Comparison of ENCODE assay signal across 1 cellular context in genomic region chr3:4983739-4984510, GRCh38.
TF ChIP-seq lines count a peak whose summit lies in the region.

No MANE protein-coding gene starts in this region.

TF ChIP-seq in HEK293, 187 proteins besides CTCF, POLR2A, EP300 and RAD21 (continued from another document):
- TF ChIP-seq ZNF398 (tag by site-specific recombination; IDR thresholded peaks at IDR 0.05) (peak; percentile 57), ZNF239 (tag by site-specific recombination; IDR thresholded peaks at IDR 0.05) (no peak), ZNF623 (tag by site-specific recombination; IDR thresholded peaks at IDR 0.05) (no peak), KLF9 (tag by site-specific recombination; IDR thresholded peaks at IDR 0.05; ENCODE audit: low read depth) (0 out of 2 replicates have a peak, but pooled peaks have one; percentile 29), ZIC2 (tag by site-specific recombination; IDR thresholded peaks at IDR 0.05) (no peak), ZNF341 (tag by site-specific recombination; IDR thresholded peaks at IDR 0.05; ENCODE audit: low read depth) (0 out of 2 replicates have a peak, but pooled peaks have one; percentile 17), OSR2 (tag by site-specific recombination; IDR thresholded peaks at IDR 0.05) (peak; percentile 24; the same call in 1 of the 2 replicates), ZNF114 (tag by site-specific recombination; IDR thresholded peaks at IDR 0.05) (no peak), KLF10 (tag by site-specific recombination; IDR thresholded peaks at IDR 0.05) (peak; percentile 60), ZNF585B (tag by site-specific recombination; IDR thresholded peaks at IDR 0.05) (no peak), ZNF777 (tag by site-specific recombination; IDR thresholded peaks at IDR 0.05; ENCODE audit: borderline replicate concordance) (no peak), ZNF112 (tag by site-specific recombination; IDR thresholded peaks at IDR 0.05) (no peak), ZNF37A (tag by site-specific recombination; IDR thresholded peaks at IDR 0.05) (no peak), ZNF426 (tag by site-specific recombination; IDR thresholded peaks at IDR 0.05) (no peak), SP7 (tag by site-specific recombination; IDR thresholded peaks at IDR 0.05) (peak; percentile 61; the same call in 1 of the 2 replicates), YY2 (tag by site-specific recombination; IDR thresholded peaks at IDR 0.05) (no peak), ZNF561 (tag by site-specific recombination; IDR thresholded peaks at IDR 0.05; ENCODE audit: borderline replicate concordance) (no peak), ZNF501 (tag by site-specific recombination; IDR thresholded peaks at IDR 0.05) (no peak), ZNF175 (tag by site-specific recombination; IDR thresholded peaks at IDR 0.05) (no peak), ZNF404 (tag by site-specific recombination; IDR thresholded peaks at IDR 0.05) (no peak), SETDB1 (IDR thresholded peaks at IDR 0.05; ENCODE audit: insufficient read length, low read length) (no peak), ATF2 (tag by site-specific recombination; IDR thresholded peaks at IDR 0.05; ENCODE audit: low read depth) (no peak), MZF1 (tag by site-specific recombination; IDR thresholded peaks at IDR 0.05; ENCODE audit: borderline replicate concordance) (no peak), ZBTB20 (tag by site-specific recombination; IDR thresholded peaks at IDR 0.05) (peak; percentile 35; the same call in 1 of the 2 replicates), ZNF146 (tag by site-specific recombination; IDR thresholded peaks at IDR 0.05) (no peak), YY1 (tag by site-specific recombination; IDR thresholded peaks at IDR 0.05) (no peak), SCRT2 (tag by site-specific recombination; IDR thresholded peaks at IDR 0.05) (0 out of 2 replicates have a peak, but pooled peaks have one; percentile 16), ZFP37 (tag by site-specific recombination; IDR thresholded peaks at IDR 0.05) (no peak), ZNF843 (tag by site-specific recombination; IDR thresholded peaks at IDR 0.05) (no peak), ZNF626 (tag by site-specific recombination; IDR thresholded peaks at IDR 0.05) (no peak), ZNF174 (tag by site-specific recombination; IDR thresholded peaks at IDR 0.05) (no peak), ZNF473 (tag by site-specific recombination; IDR thresholded peaks at IDR 0.05) (no peak), ZNF10 (tag by site-specific recombination; IDR thresholded peaks at IDR 0.05) (no peak), KLF8 (tag by site-specific recombination; IDR thresholded peaks at IDR 0.05) (peak; percentile 63), PATZ1 (tag by site-specific recombination; IDR thresholded peaks at IDR 0.05) (peak; percentile 73), TRIM28 (IDR thresholded peaks at IDR 0.05; ENCODE audit: borderline replicate concordance, low read length) (no peak), ZNF670 (tag by site-specific recombination; IDR thresholded peaks at IDR 0.05; ENCODE audit: low read depth) (no peak), ZNF121 (tag by site-specific recombination; IDR thresholded peaks at IDR 0.05) (no peak), SALL2 (tag by site-specific recombination; IDR thresholded peaks at IDR 0.05; ENCODE audit: borderline replicate concordance) (no peak), ZNF510 (tag by site-specific recombination; IDR thresholded peaks at IDR 0.05; ENCODE audit: insufficient replicate concordance) (no peak), ZNF211 (tag by site-specific recombination; IDR thresholded peaks at IDR 0.05; ENCODE audit: low read depth) (no peak), RBAK (tag by site-specific recombination; IDR thresholded peaks at IDR 0.05) (no peak), ZNF335 (tag by site-specific recombination; conservative IDR thresholded peaks at IDR 0.05) (0 out of 2 replicates have a peak, but pooled peaks have one; percentile 20), BCL11B (tag by site-specific recombination; IDR thresholded peaks at IDR 0.05; ENCODE audit: low read depth) (no peak), ZNF785 (tag by site-specific recombination; IDR thresholded peaks at IDR 0.05) (no peak), IKZF3 (tag by site-specific recombination; IDR thresholded peaks at IDR 0.05) (no peak), HOXA7 (CRISPR knock-in tag; IDR thresholded peaks at IDR 0.05; ENCODE audit: borderline replicate concordance) (no peak), TSHZ1 (tag by site-specific recombination; IDR thresholded peaks at IDR 0.05; ENCODE audit: borderline replicate concordance) (0 out of 2 replicates have a peak, but pooled peaks have one; percentile 12), ZNF302 (tag by site-specific recombination; IDR thresholded peaks at IDR 0.05; ENCODE audit: low read depth) (no peak), ZNF548 (tag by site-specific recombination; IDR thresholded peaks at IDR 0.05) (no peak), ZNF629 (tag by site-specific recombination; IDR thresholded peaks at IDR 0.05) (peak; percentile 30; the same call in 1 of the 2 replicates)
- TF ChIP-seq, protein P1, sequence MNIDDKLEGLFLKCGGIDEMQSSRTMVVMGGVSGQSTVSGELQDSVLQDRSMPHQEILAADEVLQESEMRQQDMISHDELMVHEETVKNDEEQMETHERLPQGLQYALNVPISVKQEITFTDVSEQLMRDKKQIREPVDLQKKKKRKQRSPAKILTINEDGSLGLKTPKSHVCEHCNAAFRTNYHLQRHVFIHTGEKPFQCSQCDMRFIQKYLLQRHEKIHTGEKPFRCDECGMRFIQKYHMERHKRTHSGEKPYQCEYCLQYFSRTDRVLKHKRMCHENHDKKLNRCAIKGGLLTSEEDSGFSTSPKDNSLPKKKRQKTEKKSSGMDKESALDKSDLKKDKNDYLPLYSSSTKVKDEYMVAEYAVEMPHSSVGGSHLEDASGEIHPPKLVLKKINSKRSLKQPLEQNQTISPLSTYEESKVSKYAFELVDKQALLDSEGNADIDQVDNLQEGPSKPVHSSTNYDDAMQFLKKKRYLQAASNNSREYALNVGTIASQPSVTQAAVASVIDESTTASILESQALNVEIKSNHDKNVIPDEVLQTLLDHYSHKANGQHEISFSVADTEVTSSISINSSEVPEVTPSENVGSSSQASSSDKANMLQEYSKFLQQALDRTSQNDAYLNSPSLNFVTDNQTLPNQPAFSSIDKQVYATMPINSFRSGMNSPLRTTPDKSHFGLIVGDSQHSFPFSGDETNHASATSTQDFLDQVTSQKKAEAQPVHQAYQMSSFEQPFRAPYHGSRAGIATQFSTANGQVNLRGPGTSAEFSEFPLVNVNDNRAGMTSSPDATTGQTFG (tag by site-specific recombination; IDR thresholded peaks at IDR 0.05; ENCODE audit: borderline replicate concordance): no peak
- TF ChIP-seq, protein P2, sequence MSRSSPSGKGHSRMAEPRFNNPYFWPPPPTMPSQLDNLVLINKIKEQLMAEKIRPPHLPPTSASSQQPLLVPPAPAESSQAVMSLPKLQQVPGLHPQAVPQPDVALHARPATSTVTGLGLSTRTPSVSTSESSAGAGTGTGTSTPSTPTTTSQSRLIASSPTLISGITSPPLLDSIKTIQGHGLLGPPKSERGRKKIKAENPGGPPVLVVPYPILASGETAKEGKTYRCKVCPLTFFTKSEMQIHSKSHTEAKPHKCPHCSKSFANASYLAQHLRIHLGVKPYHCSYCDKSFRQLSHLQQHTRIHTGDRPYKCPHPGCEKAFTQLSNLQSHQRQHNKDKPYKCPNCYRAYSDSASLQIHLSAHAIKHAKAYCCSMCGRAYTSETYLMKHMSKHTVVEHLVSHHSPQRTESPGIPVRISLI (tag by site-specific recombination; IDR thresholded peaks at IDR 0.05): no peak
